In genomic region chr2:225670111-225670974, GRCh38 we compare ENCODE assay signal across 8 cellular contexts.
DNase-seq lines count a peak whose midpoint lies in the region; ATAC-seq and TF ChIP-seq lines count a peak whose summit lies in the region.

No MANE protein-coding gene starts in this region.

- H3K4me2 ChIP-seq in DND-41 (ENCODE audit: insufficient read depth, low read length) = no peak overlapping the region

- H3K27me3 ChIP-seq in DND-41 (ENCODE audit: insufficient read depth, low read length, poor library complexity) (peaks cover 2% of the 10 kb centered on the region), sigmoid colon (no peaks in the 10 kb centered on the region), Peyer's patch (no peaks in the 10 kb centered on the region)

- TF ChIP-seq CTCF in DND-41 (IDR thresholded peaks at IDR 0.05; ENCODE audit: borderline replicate concordance, extremely low read depth, low read length, poor library complexity, severe bottlenecking) = peak; percentile 53
- TF ChIP-seq CTCF in choroid plexus epithelial cell (conservative IDR thresholded peaks at IDR 0.05; ENCODE audit: low read depth, low read length) = peak; percentile 44
- TF ChIP-seq CTCF in neural crest cell (conservative IDR thresholded peaks at IDR 0.05) = peak; percentile 78
- peak in 2 of 4 experiments; percentile 20 to 39 for TF ChIP-seq CTCF in sigmoid colon (IDR thresholded peaks at IDR 0.05)
- TF ChIP-seq CTCF in Peyer's patch (IDR thresholded peaks at IDR 0.05) = peak in 3 of 6 experiments; percentile 5 to 20 (median 9)

- no peak overlapping the region for H3K4me3 Mint-ChIP-seq in neural crest cell
- no peak overlapping the region for H3K4me3 Mint-ChIP-seq in activated T-cell treated with anti-CD3 and anti-CD28 coated beads, Interleukin-2, amount 50 U/mL, for 72 hours

- H2AFZ ChIP-seq in DND-41 (ENCODE audit: low read depth, low read length) = no peak overlapping the region

- ATAC-seq in DND-41 (ENCODE audit: insufficient read depth, low read depth) = no peak
- no peak for ATAC-seq in HG03432 (IDR thresholded peaks at IDR 0.05; ENCODE audit: unreplicated experiment)
- no peak for ATAC-seq in activated T-cell treated with anti-CD3 and anti-CD28 coated beads, Interleukin-2, amount 50 U/mL, for 72 hours (replicated peaks in 1 of 2)

- DNase-seq in DND-41 (no peak), NCI-H1694 treated with DMSO at 0.1 percent for 48 hours (lab: John Stamatoyannopoulos, UW) (peak; percentile 54), choroid plexus epithelial cell (ENCODE audit: low read depth) (peak; percentile 79), neural crest cell (ENCODE audit: low read depth, low spot score) (no peak), sigmoid colon (no peak), Peyer's patch (no peak)
- no peak for DNase-seq in activated T-cell treated with anti-CD3 and anti-CD28 coated beads, Interleukin-2, amount 50 U/mL, for 72 hours

- intact Hi-C loops in sigmoid colon (cut with DNase I) = loop anchor here (2.0 to 5.0 kb wide), 3 partner anchors 218 to 1437 kb away; no protein-coding TSS in a partner anchor

- H3K27ac ChIP-seq in DND-41 (ENCODE audit: low read length) (no peak overlapping the region), sigmoid colon (peak overlapping the region in 2 of 4 donors; percentile 53 to 66), Peyer's patch (no peak overlapping the region)

- H4K20me1 ChIP-seq in DND-41 (ENCODE audit: insufficient read depth, low read length) = no peaks in the 10 kb centered on the region

- 47 to 62% methylated on average over 4 of the region's 4 CpGs for WGBS in sigmoid colon, 2 donors

- no peak overlapping the region for H3K9ac ChIP-seq in DND-41 (ENCODE audit: low read depth, low read length)

- TF ChIP-seq POLR2A in sigmoid colon (IDR thresholded peaks at IDR 0.05) = no peak
- no peak for TF ChIP-seq POLR2A in Peyer's patch (IDR thresholded peaks at IDR 0.05)

- peak in 2 of 4 donors; percentile 15 to 20 for TF ChIP-seq EP300 in sigmoid colon (IDR thresholded peaks at IDR 0.05)

- H3K4me1 Mint-ChIP-seq in neural crest cell = peaks cover 15% of the 10 kb centered on the region
- H3K4me1 Mint-ChIP-seq in activated T-cell treated with anti-CD3 and anti-CD28 coated beads, Interleukin-2, amount 50 U/mL, for 72 hours (ENCODE audit: low read depth) = no peaks in the 10 kb centered on the region

- no peaks in the 10 kb centered on the region for H3K9me3 ChIP-seq in DND-41 (ENCODE audit: insufficient read depth, low read length, severe bottlenecking)
- no peaks in the 10 kb centered on the region for H3K9me3 ChIP-seq in sigmoid colon
- no peaks in the 10 kb centered on the region for H3K9me3 ChIP-seq in Peyer's patch

- H3K36me3 ChIP-seq in DND-41 (ENCODE audit: insufficient read depth, low read length) (no peaks in the 10 kb centered on the region), sigmoid colon (no peaks in the 10 kb centered on the region), Peyer's patch (no peaks in the 10 kb centered on the region)

- H3K4me1 ChIP-seq in DND-41 (ENCODE audit: insufficient read depth, low read length) (no peaks in the 10 kb centered on the region), sigmoid colon (peaks cover 0 to 21% (median 10%) of the 10 kb centered on the region in 4 donors), Peyer's patch (no peaks in the 10 kb centered on the region)

- H3K4me3 ChIP-seq in DND-41 (ENCODE audit: low read depth in 1 of 2, low read length in 2 of 2) (no peak overlapping the region), choroid plexus epithelial cell (ENCODE audit: low read depth, low read length) (no peak overlapping the region), sigmoid colon (no peak overlapping the region), Peyer's patch (no peak overlapping the region)

- H3K36me3 Mint-ChIP-seq in neural crest cell (ENCODE audit: low read depth) = no peaks in the 10 kb centered on the region
- no peaks in the 10 kb centered on the region for H3K36me3 Mint-ChIP-seq in activated T-cell treated with anti-CD3 and anti-CD28 coated beads, Interleukin-2, amount 50 U/mL, for 72 hours (ENCODE audit: insufficient read depth in 2 of 2)

- no peak overlapping the region for H3K27ac Mint-ChIP-seq in neural crest cell (ENCODE audit: unreplicated experiment)
- H3K27ac Mint-ChIP-seq in activated T-cell treated with anti-CD3 and anti-CD28 coated beads, Interleukin-2, amount 50 U/mL, for 72 hours = no peak overlapping the region

- no peaks in the 10 kb centered on the region for H3K27me3 Mint-ChIP-seq in neural crest cell (ENCODE audit: low read depth)
- no peaks in the 10 kb centered on the region for H3K27me3 Mint-ChIP-seq in activated T-cell treated with anti-CD3 and anti-CD28 coated beads, Interleukin-2, amount 50 U/mL, for 72 hours (ENCODE audit: low read depth)

- H3K9me3 Mint-ChIP-seq in neural crest cell = no peaks in the 10 kb centered on the region
- H3K9me3 Mint-ChIP-seq in activated T-cell treated with anti-CD3 and anti-CD28 coated beads, Interleukin-2, amount 50 U/mL, for 72 hours = no peaks in the 10 kb centered on the region

- no peaks in the 10 kb centered on the region for H3K79me2 ChIP-seq in DND-41 (ENCODE audit: insufficient read depth, low read length)

Comparison
In these comparisons a context has a peak if more than half of its experiments do, and no peak if none do; other contexts are left out.
1. DNase-seq: peak in NCI-H1694 treated with DMSO at 0.1 percent for 48 hours (single experiment) and choroid plexus epithelial cell (single experiment); none in DND-41 (single experiment), neural crest cell (single experiment), sigmoid colon (single experiment), Peyer's patch (0 of 3) and activated T-cell treated with anti-CD3 and anti-CD28 coated beads, Interleukin-2, amount 50 U/mL, for 72 hours (0 of 2).